In the genomic region with DNA sequence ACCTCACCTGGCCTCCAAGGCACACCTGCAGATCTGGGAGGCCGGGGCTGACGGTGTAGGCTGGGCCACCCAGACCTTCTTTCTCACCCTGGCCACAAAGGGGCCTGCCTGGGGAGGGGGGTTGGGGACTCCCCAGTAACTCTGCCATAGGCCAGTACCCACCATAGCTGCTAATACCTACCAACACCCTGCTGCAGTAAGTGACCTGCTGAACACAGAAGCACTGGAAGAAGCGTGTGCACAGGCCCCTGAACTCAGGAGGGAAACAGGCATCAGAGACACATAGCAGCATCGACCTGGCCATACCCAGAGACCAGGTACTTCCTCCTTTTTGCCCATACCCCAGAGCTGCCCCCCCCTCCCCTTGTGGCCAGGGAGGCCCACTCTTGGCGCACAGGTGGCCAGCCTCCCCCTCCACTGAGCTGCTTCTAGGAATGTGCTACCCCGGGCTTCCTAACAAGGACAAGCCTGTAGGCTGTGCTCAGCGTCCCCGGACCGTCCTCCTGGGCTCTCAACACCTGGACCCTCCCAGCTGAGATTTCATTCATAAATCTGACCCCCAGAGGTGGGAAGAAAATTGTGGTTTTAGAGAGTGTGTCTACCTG, we compare ENCODE assay signal across 16 cellular contexts. TPM values are rescaled to one million over a fixed set of nuclear protein-coding genes. Genes with fewer than 3 reads are reported as not detected.
DNase-seq lines count a peak whose midpoint lies in the region; ATAC-seq, FAIRE-seq and TF ChIP-seq lines count a peak whose summit lies in the region.
"Had no signal": no experiment of that assay in that cellular context is flagged by ENCODE, and none has a peak within 500 bp of the region (broad histone marks: within the 10 kb centered on the region; RNA-seq: fewer than 3 reads in every experiment).

No MANE protein-coding gene starts in this region.

- H3K79me2 ChIP-seq in H1 (ENCODE audit: control insufficient read depth in 1 of 2, insufficient read depth in 2 of 2, low read length in 2 of 2) (peaks cover 0 to 3% of the 10 kb centered on the region in 2 experiments; a peak in 1 of 4 replicates), PC-9 (ENCODE audit: low read depth) (peaks cover 22% of the 10 kb centered on the region)

- peaks cover 3% of the 10 kb centered on the region for H3K79me1 ChIP-seq in H1 (ENCODE audit: low read depth, low read length)

- peak overlapping the region; percentile 16; the same call in 1 of the 2 replicates for H2BK20ac ChIP-seq in H1 (ENCODE audit: low read length)

- intact Hi-C loops in left ventricle myocardium inferior (cut with micrococcal nuclease), result loop anchor here (5.0 kb wide), 1 partner anchor 110 kb away; no protein-coding TSS in a partner anchor
- intact Hi-C loops in left cardiac atrium (cut with DNase I), result loop anchor here in 1 of 2 donors (10.0 kb wide), 1 partner anchor 228 kb away; no protein-coding TSS in a partner anchor
- intact Hi-C loops in natural killer cell (cut with micrococcal nuclease), result loop anchor here (10.0 kb wide), 1 partner anchor 228 kb away; no protein-coding TSS in a partner anchor
- intact Hi-C loops in PC-9 (cut with micrococcal nuclease; ENCODE audit: unreplicated experiment), result no loop called here

- no peak for FAIRE-seq in H1 (lab: Jason Lieb, UNC)

- H3K4me1 ChIP-seq in left ventricle myocardium inferior (peaks cover 70% of the 10 kb centered on the region), H1 (replicated peaks in 1 of 4; ENCODE audit: control insufficient read depth in 3 of 4, insufficient read depth in 4 of 4, low read length in 3 of 4) (peaks cover 3 to 28% (median 24%) of the 10 kb centered on the region in 4 experiments), PC-9 (replicated peaks; ENCODE audit: insufficient read depth) (peaks cover 11% of the 10 kb centered on the region)

- ATAC-seq in left cardiac atrium (no peak), natural killer cell (no peak)

- peaks cover 40% of the 10 kb centered on the region for H3F3A ChIP-seq in PC-9 (ENCODE audit: insufficient read depth, low read depth)

- no peak for TF ChIP-seq RAD21 in H1 (IDR thresholded peaks at IDR 0.05 in 1 of 2, conservative IDR thresholded peaks at IDR 0.05 in 1 of 2; ENCODE audit: low read depth in 2 of 2, low read length in 2 of 2)

- POLR2A ChIA-PET in H1 (lab: Charles Lee; ENCODE audit: partially characterized antibody) (interaction anchor here (0.6 to 10.0 kb wide), 6 partner anchors 10 to 57 kb away, joined by 3 to 129 read pairs (median 4); a partner anchor contains a TSS), PC-9 (lab: Charles Lee; ENCODE audit: unreplicated experiment) (no interaction called here)

- H3K23ac ChIP-seq in H1 (ENCODE audit: insufficient read length), result no peak overlapping the region

- H4K8ac ChIP-seq in H1 (ENCODE audit: extremely low read depth, insufficient read depth, low read length), result no peak overlapping the region

- no peak for DNase-seq in left ventricle myocardium inferior
- no peak for DNase-seq in left cardiac atrium
- DNase-seq in H1 (ENCODE audit: low read depth in 1 of 2, low spot score in 2 of 2), result peak in 1 of 2 experiments; percentile 54
- no peak for DNase-seq in natural killer cell
- no peak for DNase-seq in HUDEP-2 (lab: John Stamatoyannopoulos, UW; ENCODE audit: unreplicated experiment in 76 of 76)
- DNase-seq in PC-9, result no peak
- no peak for DNase-seq in hepatic stellate cell (ENCODE audit: low spot score)
- DNase-seq in KG1 (lab: John Stamatoyannopoulos, UW), result no peak
- DNase-seq: activated CD8-positive, alpha-beta memory T cell treated with anti-CD3 and anti-CD28 coated beads, Interleukin-2, amount 50 U/mL, for 48 hours; NCI-H1092; stimulated activated CD4-positive, alpha-beta T cell treated with anti-CD3 and anti-CD28 coated beads, Interleukin-4, amount 100 ng/mL, for 4 hours had no signal

- no peaks in the 10 kb centered on the region for H3K36me3 ChIP-seq in left ventricle myocardium inferior
- no peaks in the 10 kb centered on the region for H3K36me3 ChIP-seq in H1 (ENCODE audit: control insufficient read depth in 2 of 4, insufficient read depth in 4 of 4, low read length in 3 of 4)
- H3K36me3 ChIP-seq in PC-9 (ENCODE audit: low read depth), result no peaks in the 10 kb centered on the region
- H3K36me3 ChIP-seq: neutrophil, tibial nerve had no signal

- peak overlapping the region; percentile 75 for H3K4ac ChIP-seq in H1 (replicated peaks; ENCODE audit: insufficient read length, low read depth, low read length)

- H4K20me1 ChIP-seq in H1 (replicated peaks in 1 of 2; ENCODE audit: control insufficient read depth in 1 of 2, insufficient read depth in 2 of 2, low read length in 2 of 2) (peaks cover 3 to 11% of the 10 kb centered on the region in 2 experiments), PC-9 (ENCODE audit: insufficient read depth) (peaks cover 14% of the 10 kb centered on the region)

- no peaks in the 10 kb centered on the region for H3K9me2 ChIP-seq in PC-9 (ENCODE audit: insufficient read depth)

- H2BK12ac ChIP-seq in H1 (ENCODE audit: low read depth, low read length), result 0 out of 2 replicates have a peak overlapping the region, but pooled peaks have one; percentile 27

- H3K4me3 ChIP-seq in left ventricle myocardium inferior, result peak overlapping the region; percentile 63
- H3K4me3 ChIP-seq in H1 (ENCODE audit: extremely low read depth in 1 of 4, insufficient read depth in 2 of 4, low read depth in 3 of 4, low read length in 4 of 4), result peak overlapping the region in 2 of 4 experiments; percentile 1 to 60; a peak in 3 of 8 replicates
- H3K4me3 ChIP-seq in PC-9, result no peak overlapping the region

- H3K18ac ChIP-seq in H1 (ENCODE audit: extremely low read depth, low read length), result peak overlapping the region; percentile 53; the same call in 1 of the 2 replicates

- no peaks in the 10 kb centered on the region for H3K9me3 Mint-ChIP-seq in natural killer cell

- H3K27me3 ChIP-seq in left ventricle myocardium inferior (ENCODE audit: low read depth) (peaks cover 62% of the 10 kb centered on the region), H1 (replicated peaks in 1 of 4; ENCODE audit: control insufficient read depth in 3 of 4, extremely low read depth in 1 of 4, insufficient read depth in 3 of 4, low read length in 3 of 4) (peaks cover 0 to 24% (median 12%) of the 10 kb centered on the region in 4 experiments; a peak in 5 of 7 replicates), PC-9 (ENCODE audit: insufficient read depth, low read depth) (no peaks in the 10 kb centered on the region)

- H2BK120ac ChIP-seq in H1 (replicated peaks; ENCODE audit: low read depth, low read length), result no peak overlapping the region

- TF ChIP-seq POLR2A in H1 (IDR thresholded peaks at IDR 0.05; ENCODE audit: control extremely low read depth in 1 of 2, low read depth in 2 of 2, low read length in 2 of 2), result no peak

- no peak overlapping the region for H2BK15ac ChIP-seq in H1 (ENCODE audit: low read length)

- peaks cover 9% of the 10 kb centered on the region for H3K23me2 ChIP-seq in H1 (ENCODE audit: low read depth, low read length)

- 0 out of 2 replicates have a peak overlapping the region, but pooled peaks have one; percentile 30 for H2AK5ac ChIP-seq in H1 (ENCODE audit: low read depth, low read length)

- H3K27me3 Mint-ChIP-seq in natural killer cell (ENCODE audit: low read depth in 2 of 2), result peaks cover 9 to 17% of the 10 kb centered on the region in 2 donors

- H3K9me3 ChIP-seq in left ventricle myocardium inferior (replicated peaks) (peaks cover 6% of the 10 kb centered on the region), H1 (ENCODE audit: insufficient read depth in 2 of 2, low read depth in 1 of 2, low read length in 1 of 2) (peaks cover 0 to 4% of the 10 kb centered on the region in 2 experiments; a peak in 2 of 4 replicates), PC-9 (ENCODE audit: insufficient read depth, low read depth) (no peaks in the 10 kb centered on the region)
- H3K9me3 ChIP-seq: neutrophil had no signal

- H3K4me3 Mint-ChIP-seq in natural killer cell, result peak overlapping the region; percentile 62

- H3K27ac ChIP-seq in left ventricle myocardium inferior (replicated peaks), result peak overlapping the region; percentile 92
- H3K27ac ChIP-seq in H1 (ENCODE audit: low read depth, low read length), result no peak overlapping the region
- no peak overlapping the region for H3K27ac ChIP-seq in PC-9
- H3K27ac ChIP-seq: neutrophil had no signal

- no peak overlapping the region for H3K27ac Mint-ChIP-seq in natural killer cell

- no peak overlapping the region for H3K56ac ChIP-seq in H1 (replicated peaks; ENCODE audit: insufficient read length, low read depth, low read length)

- H3K4me2 ChIP-seq in H1 (ENCODE audit: insufficient read depth in 1 of 2, low read depth in 2 of 2, low read length in 2 of 2) (peak overlapping the region; percentile 25 to 64; a peak in 2 of 4 replicates), PC-9 (no peak overlapping the region)

- H3K14ac ChIP-seq in H1 (ENCODE audit: insufficient read length), result no peak overlapping the region

- H3K4me1 Mint-ChIP-seq in natural killer cell, result peaks cover 0 to 20% of the 10 kb centered on the region in 2 donors

- no peaks in the 10 kb centered on the region for H3K36me3 Mint-ChIP-seq in natural killer cell

- TF ChIP-seq CTCF in left ventricle myocardium inferior (IDR thresholded peaks at IDR 0.05; ENCODE audit: borderline replicate concordance), result no peak
- TF ChIP-seq CTCF in H1 (IDR thresholded peaks at IDR 0.05; ENCODE audit: control extremely low read depth in 1 of 3, insufficient read depth in 1 of 3, low read depth in 1 of 3, low read length in 3 of 3), result no peak
- TF ChIP-seq CTCF in natural killer cell (IDR thresholded peaks at IDR 0.05), result no peak
- TF ChIP-seq CTCF in PC-9 (conservative IDR thresholded peaks at IDR 0.05), result no peak

- CTCF ChIA-PET in H1 (lab: Charles Lee; ENCODE audit: partially characterized antibody), result interaction anchor here (0.7 to 2.6 kb wide), 6 partner anchors 9 to 148 kb away, joined by 3 to 9 read pairs (median 5); no protein-coding TSS in a partner anchor
- CTCF ChIA-PET in PC-9 (lab: Charles Lee), result no interaction called here

- WGBS in H1 (ENCODE audit: extremely low coverage in 1 of 2, insufficient coverage in 1 of 2, insufficient read length in 1 of 2, insufficient replicate concordance in 2 of 2, low coverage in 1 of 2, low lambda C conversion rate in 2 of 2, missing lambda C conversion rate in 1 of 2), 2 experiments, result 78% methylated on average over 8 of the region's 9 CpGs; no CpG with 5 or more reads in 1 of the 2 experiments

- H2AFZ ChIP-seq in H1 (ENCODE audit: low read length), result no peak overlapping the region
- H2AFZ ChIP-seq in PC-9, result no peak overlapping the region

- no peak overlapping the region for H4K91ac ChIP-seq in H1 (replicated peaks; ENCODE audit: insufficient read length, low read length)

- no TSS peak for BruUV-seq in PC-9 (replicated peaks; lab: Mats Ljungman, UMichigan)

- no peak overlapping the region for H4K5ac ChIP-seq in H1 (ENCODE audit: insufficient read length, low read depth, low read length)

- TF ChIP-seq EP300 in H1 (IDR thresholded peaks at IDR 0.05; ENCODE audit: borderline replicate concordance in 1 of 2, low read depth in 2 of 2, low read length in 2 of 2), result no peak

- H3K9ac ChIP-seq in H1 (replicated peaks in 1 of 4; ENCODE audit: extremely low read depth in 1 of 4, low read depth in 3 of 4, low read length in 3 of 4), result no peak overlapping the region

- no peak overlapping the region; the same call in 1 of the 2 replicates for H2BK5ac ChIP-seq in H1 (ENCODE audit: low read depth, low read length)

RNA-seq across cellular contexts. Expression of a gene that starts 4.9 kb away (rescaled TPM):
- total RNA-seq in left ventricle myocardium inferior (5.1 TPM), left cardiac atrium (10 to 100 TPM in 1 of 2 donors, 1 to 10 TPM in 1; 4.9 to 11.5 TPM), natural killer cell (1 to 10 TPM in 2 of 3 donors, under 1 TPM in 1; 0.88 to 2.3 (median 1.2) TPM), PC-9 (2021) (20.6 and 25.8 TPM in 2 replicates)
- total RNA-seq in H1 (2021; fragmentation: NEBNext Ultra II Directional; extraction: Animal tissue kit (Norgen Biotek cat#: 25700)), result 35.4 and 37.2 TPM in 2 replicates
- polyA plus RNA-seq in H1 (2011; rRNA removed), result 32.5 and 52.0 TPM in 2 replicates
- 27.2 TPM for polyA plus RNA-seq in H1 (2011; cell fraction: cytosol; rRNA removed)
- polyA plus RNA-seq in H1 (2011; cell fraction: nucleus; rRNA removed), result 23.8 TPM
- 13.6 to 21.0 TPM (median 17.4 TPM) in 4 replicates for polyA plus RNA-seq in H1 (2012, experiment 1 of 2)
- polyA plus RNA-seq in H1 (2012, experiment 2 of 2), result 10.2 TPM
- 18.6 TPM for polyA plus RNA-seq in H1 (2013, experiment 1 of 2)
- 18.9 TPM for polyA plus RNA-seq in H1 (2013, experiment 2 of 2)
- polyA minus RNA-seq in H1 (2011; rRNA and poly(A)+ RNA removed), result 4.4 and 6.2 TPM in 2 replicates
- polyA minus RNA-seq in H1 (2011; cell fraction: cytosol; rRNA and poly(A)+ RNA removed), result 23.5 TPM
- 36.3 TPM for polyA minus RNA-seq in H1 (2011; cell fraction: nucleus; rRNA and poly(A)+ RNA removed)

RNA-seq across cellular contexts. Expression of a gene that starts 19.6 kb away (rescaled TPM):
- 16.3 TPM for total RNA-seq in left ventricle myocardium inferior
- total RNA-seq in left cardiac atrium, result 1 to 10 TPM; 6.2 to 9.4 TPM
- 9.2 and 9.3 TPM in 2 replicates for total RNA-seq in H1 (2021; fragmentation: NEBNext Ultra II Directional; extraction: Animal tissue kit (Norgen Biotek cat#: 25700))
- 8.4 and 11.4 TPM in 2 replicates for polyA plus RNA-seq in H1 (2011; rRNA removed)
- polyA plus RNA-seq in H1 (2011; cell fraction: cytosol; rRNA removed), result 6.6 TPM
- 11.1 TPM for polyA plus RNA-seq in H1 (2011; cell fraction: nucleus; rRNA removed)
- 3.5 to 6.6 TPM (median 5.8 TPM) in 4 replicates for polyA plus RNA-seq in H1 (2012, experiment 1 of 2)
- 5.1 TPM for polyA plus RNA-seq in H1 (2012, experiment 2 of 2)
- 12.1 TPM for polyA plus RNA-seq in H1 (2013, experiment 1 of 2)
- 12.3 TPM for polyA plus RNA-seq in H1 (2013, experiment 2 of 2)
- 2.7 TPM in 2 replicates for polyA minus RNA-seq in H1 (2011; rRNA and poly(A)+ RNA removed)
- polyA minus RNA-seq in H1 (2011; cell fraction: cytosol; rRNA and poly(A)+ RNA removed), result 10.6 TPM
- polyA minus RNA-seq in H1 (2011; cell fraction: nucleus; rRNA and poly(A)+ RNA removed), result 9.7 TPM
- 10 to 100 TPM; 16.3 to 24.6 (median 19.2) TPM for total RNA-seq in natural killer cell
- 48.9 and 59.9 TPM in 2 replicates for total RNA-seq in PC-9 (2021)

RNA-seq across cellular contexts. Expression of a gene that starts 42.0 kb away (rescaled TPM):
- 35.2 TPM for total RNA-seq in left ventricle myocardium inferior
- 10 to 100 TPM; 35.1 to 38.1 TPM for total RNA-seq in left cardiac atrium
- total RNA-seq in H1 (2021; fragmentation: NEBNext Ultra II Directional; extraction: Animal tissue kit (Norgen Biotek cat#: 25700)), result 70.8 and 78.0 TPM in 2 replicates
- polyA plus RNA-seq in H1 (2011; rRNA removed), result 57.6 and 86.5 TPM in 2 replicates
- 76.0 TPM for polyA plus RNA-seq in H1 (2011; cell fraction: cytosol; rRNA removed)
- 88.6 TPM for polyA plus RNA-seq in H1 (2011; cell fraction: nucleus; rRNA removed)
- polyA plus RNA-seq in H1 (2012, experiment 1 of 2), result 60.2 to 87.1 TPM (median 80.4 TPM) in 4 replicates
- 79.8 TPM for polyA plus RNA-seq in H1 (2012, experiment 2 of 2)
- polyA plus RNA-seq in H1 (2013, experiment 1 of 2), result 37.9 TPM
- 37.5 TPM for polyA plus RNA-seq in H1 (2013, experiment 2 of 2)
- 38.7 and 47.9 TPM in 2 replicates for polyA minus RNA-seq in H1 (2011; rRNA and poly(A)+ RNA removed)
- 49.8 TPM for polyA minus RNA-seq in H1 (2011; cell fraction: cytosol; rRNA and poly(A)+ RNA removed)
- polyA minus RNA-seq in H1 (2011; cell fraction: nucleus; rRNA and poly(A)+ RNA removed), result 27.2 TPM
- total RNA-seq in natural killer cell, result 10 to 100 TPM; 42.9 to 53.8 (median 52.6) TPM
- total RNA-seq in PC-9 (2021), result 94.2 and 103 TPM in 2 replicates

RNA-seq across cellular contexts. Expression of a gene that starts 46.1 kb away (rescaled TPM):
- total RNA-seq in left ventricle myocardium inferior, result 0.58 TPM
- total RNA-seq in left cardiac atrium, result under 1 TPM in 1 of 2 donors, not detected in 1; 0.59 TPM
- not detected in 2 replicates for total RNA-seq in H1 (2021; fragmentation: NEBNext Ultra II Directional; extraction: Animal tissue kit (Norgen Biotek cat#: 25700))
- 0.14 TPM in 1 of 2 replicates, not detected in the other for polyA plus RNA-seq in H1 (2011; rRNA removed)
- not detected for polyA plus RNA-seq in H1 (2011; cell fraction: cytosol; rRNA removed)
- polyA plus RNA-seq in H1 (2011; cell fraction: nucleus; rRNA removed), result 0.43 TPM
- polyA plus RNA-seq in H1 (2012, experiment 1 of 2), result 0.42 to 0.67 TPM (median 0.61 TPM) in 3 of 4 replicates, not detected in the other
- 0.30 TPM for polyA plus RNA-seq in H1 (2012, experiment 2 of 2)
- 0.06 TPM for polyA plus RNA-seq in H1 (2013, experiment 1 of 2)
- polyA plus RNA-seq in H1 (2013, experiment 2 of 2), result not detected
- polyA minus RNA-seq in H1 (2011; rRNA and poly(A)+ RNA removed), result not detected in 2 replicates
- polyA minus RNA-seq in H1 (2011; cell fraction: cytosol; rRNA and poly(A)+ RNA removed), result not detected
- polyA minus RNA-seq in H1 (2011; cell fraction: nucleus; rRNA and poly(A)+ RNA removed), result not detected
- not detected for total RNA-seq in natural killer cell
- 0.45 and 0.46 TPM in 2 replicates for total RNA-seq in PC-9 (2021)
- total RNA-seq: cerebellum; T-helper 2 cell treated with Interferon-gamma antibody and Interleukin-4, amounts not matched to agents 100 ng/mL and 5 ng/mL, for 36 hours; tibial nerve had no signal
- polyA plus RNA-seq: BJ had no signal

RNA-seq across cellular contexts. Expression of a gene that starts 56.1 kb away (rescaled TPM):
- total RNA-seq in left ventricle myocardium inferior, result 463 TPM
- total RNA-seq in left cardiac atrium, result 100 to 1,000 TPM; 324 to 437 TPM
- 307 and 311 TPM in 2 replicates for total RNA-seq in H1 (2021; fragmentation: NEBNext Ultra II Directional; extraction: Animal tissue kit (Norgen Biotek cat#: 25700))
- polyA plus RNA-seq in H1 (2011; rRNA removed), result 280 and 342 TPM in 2 replicates
- polyA plus RNA-seq in H1 (2011; cell fraction: cytosol; rRNA removed), result 348 TPM
- polyA plus RNA-seq in H1 (2011; cell fraction: nucleus; rRNA removed), result 340 TPM
- polyA plus RNA-seq in H1 (2012, experiment 1 of 2), result 226 to 351 TPM (median 341 TPM) in 4 replicates
- polyA plus RNA-seq in H1 (2012, experiment 2 of 2), result 349 TPM
- polyA plus RNA-seq in H1 (2013, experiment 1 of 2), result 214 TPM
- 205 TPM for polyA plus RNA-seq in H1 (2013, experiment 2 of 2)
- 150 and 158 TPM in 2 replicates for polyA minus RNA-seq in H1 (2011; rRNA and poly(A)+ RNA removed)
- polyA minus RNA-seq in H1 (2011; cell fraction: cytosol; rRNA and poly(A)+ RNA removed), result 145 TPM
- polyA minus RNA-seq in H1 (2011; cell fraction: nucleus; rRNA and poly(A)+ RNA removed), result 92.9 TPM
- total RNA-seq in natural killer cell, result 100 to 1,000 TPM in 1 of 3 donors, 10 to 100 TPM in 2; 84.4 to 121 (median 93.9) TPM
- total RNA-seq in PC-9 (2021), result 441 and 494 TPM in 2 replicates
